In the genomic region with DNA sequence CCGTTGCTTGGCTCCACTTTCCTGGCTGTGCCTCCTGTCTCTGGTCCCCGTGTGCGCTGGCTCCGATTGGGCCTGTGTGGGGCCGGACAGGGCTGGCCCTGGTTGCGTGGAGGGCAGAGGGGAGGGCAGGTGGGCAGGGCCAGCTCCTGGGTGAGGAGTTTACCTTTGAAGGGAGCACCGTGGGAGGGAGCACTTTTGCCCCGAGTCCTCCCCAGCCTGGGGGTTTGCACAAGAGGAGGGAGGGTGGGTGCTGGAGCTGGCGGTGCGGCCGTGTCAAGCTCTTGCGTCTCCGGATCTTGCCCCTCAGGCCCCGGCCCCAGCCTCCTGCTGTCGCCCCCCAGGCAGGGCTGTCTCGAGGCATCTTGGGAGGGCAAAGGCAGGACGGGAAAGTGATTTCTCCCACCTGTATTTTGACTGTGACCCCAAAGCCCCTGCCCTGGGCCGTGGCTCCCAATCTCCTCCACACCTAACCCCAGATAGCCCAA, we compare ENCODE assay signal across 11 cellular contexts. TPM values are rescaled to one million over a fixed set of nuclear protein-coding genes. Genes with fewer than 3 reads are reported as not detected.
A peak's percentile ranks its signal among the peaks of the same experiment; 100 is the strongest.
DNase-seq lines count a peak whose midpoint lies in the region; ATAC-seq and TF ChIP-seq lines count a peak whose summit lies in the region.
"Had no signal": no experiment of that assay in that cellular context is flagged by ENCODE, and none has a peak within 500 bp of the region (broad histone marks: within the 10 kb centered on the region; RNA-seq: fewer than 3 reads in every experiment).

No MANE protein-coding gene starts in this region.

- no peaks in the 10 kb centered on the region for H3K9me3 ChIP-seq in vagina
- H3K9me3 ChIP-seq: spleen had no signal

- H3K36me3 Mint-ChIP-seq in activated T-helper 2 cell treated with anti-CD3 and anti-CD28 coated beads, Interferon-gamma antibody, Interleukin-2, Interleukin-4, amounts not matched to agents 10 μg/mL and 5 μg/mL and 100 μg/mL, durations not matched to agents 14 hours and 24 hours and 36 hours (ENCODE audit: low read depth) = peaks cover 25% of the 10 kb centered on the region
- H3K36me3 Mint-ChIP-seq in mesothelial cell of epicardium = no peaks in the 10 kb centered on the region
- H3K36me3 Mint-ChIP-seq: naive thymus-derived CD8-positive, alpha-beta T cell had no signal

- H3K4me1 ChIP-seq in vagina = peaks cover 55% of the 10 kb centered on the region

- no peak overlapping the region for H3K4me3 ChIP-seq in vagina
- H3K4me3 ChIP-seq: spleen had no signal

- TF ChIP-seq POLR2A in vagina (IDR thresholded peaks at IDR 0.05) = no peak

- H3K9me3 Mint-ChIP-seq in activated T-helper 2 cell treated with anti-CD3 and anti-CD28 coated beads, Interferon-gamma antibody, Interleukin-2, Interleukin-4, amounts not matched to agents 10 μg/mL and 5 μg/mL and 100 μg/mL, durations not matched to agents 14 hours and 24 hours and 36 hours = no peaks in the 10 kb centered on the region
- no peaks in the 10 kb centered on the region for H3K9me3 Mint-ChIP-seq in mesothelial cell of epicardium
- H3K9me3 Mint-ChIP-seq: naive thymus-derived CD8-positive, alpha-beta T cell had no signal

- H3K27ac ChIP-seq in vagina = peak overlapping the region; percentile 90

- ATAC-seq in left ventricle myocardium superior = no peak
- no peak for ATAC-seq in GM21528 (IDR thresholded peaks at IDR 0.05; ENCODE audit: low FRiP score, unreplicated experiment)
- ATAC-seq: naive thymus-derived CD8-positive, alpha-beta T cell had no signal

- H3K27me3 ChIP-seq in vagina = no peaks in the 10 kb centered on the region

- H3K4me3 Mint-ChIP-seq in activated T-helper 2 cell treated with anti-CD3 and anti-CD28 coated beads, Interferon-gamma antibody, Interleukin-2, Interleukin-4, amounts not matched to agents 10 μg/mL and 5 μg/mL and 100 μg/mL, durations not matched to agents 14 hours and 24 hours and 36 hours (ENCODE audit: low read depth) = peak overlapping the region; percentile 55
- H3K4me3 Mint-ChIP-seq in mesothelial cell of epicardium = no peak overlapping the region

- intact Hi-C loops in cardiac septum (cut with DNase I) = no loop called here
- intact Hi-C loops in left ventricle myocardium superior (cut with micrococcal nuclease) = no loop called here
- intact Hi-C loops in activated T-helper 2 cell treated with anti-CD3 and anti-CD28 coated beads, Interferon-gamma antibody, Interleukin-2, Interleukin-4, amounts not matched to agents 10 μg/mL and 5 μg/mL and 100 μg/mL, durations not matched to agents 14 hours and 24 hours and 36 hours (cut with micrococcal nuclease) = no loop called here
- intact Hi-C loops in vagina (cut with DNase I) = no loop called here

- H3K27ac Mint-ChIP-seq in activated T-helper 2 cell treated with anti-CD3 and anti-CD28 coated beads, Interferon-gamma antibody, Interleukin-2, Interleukin-4, amounts not matched to agents 10 μg/mL and 5 μg/mL and 100 μg/mL, durations not matched to agents 14 hours and 24 hours and 36 hours = peak overlapping the region; percentile 81
- H3K27ac Mint-ChIP-seq in mesothelial cell of epicardium = peak overlapping the region; percentile 84
- H3K27ac Mint-ChIP-seq: naive thymus-derived CD8-positive, alpha-beta T cell had no signal

- TF ChIP-seq CTCF in mesothelial cell of epicardium (IDR thresholded peaks at IDR 0.05; ENCODE audit: unreplicated experiment) (no peak), vagina (IDR thresholded peaks at IDR 0.05) (no peak)

- H3K27me3 Mint-ChIP-seq in activated T-helper 2 cell treated with anti-CD3 and anti-CD28 coated beads, Interferon-gamma antibody, Interleukin-2, Interleukin-4, amounts not matched to agents 10 μg/mL and 5 μg/mL and 100 μg/mL, durations not matched to agents 14 hours and 24 hours and 36 hours (ENCODE audit: low read depth) = no peaks in the 10 kb centered on the region
- H3K27me3 Mint-ChIP-seq in mesothelial cell of epicardium (ENCODE audit: low read depth) = no peaks in the 10 kb centered on the region

- H3K36me3 ChIP-seq in vagina = no peaks in the 10 kb centered on the region
- H3K36me3 ChIP-seq: spleen had no signal

- peaks cover 37% of the 10 kb centered on the region for H3K4me1 Mint-ChIP-seq in activated T-helper 2 cell treated with anti-CD3 and anti-CD28 coated beads, Interferon-gamma antibody, Interleukin-2, Interleukin-4, amounts not matched to agents 10 μg/mL and 5 μg/mL and 100 μg/mL, durations not matched to agents 14 hours and 24 hours and 36 hours (ENCODE audit: low read depth)
- peaks cover 42% of the 10 kb centered on the region for H3K4me1 Mint-ChIP-seq in mesothelial cell of epicardium

- peak; percentile 66 for DNase-seq in cardiac septum (ENCODE audit: low spot score)
- DNase-seq in left ventricle myocardium superior = no peak
- DNase-seq in activated T-helper 2 cell treated with anti-CD3 and anti-CD28 coated beads, Interferon-gamma antibody, Interleukin-2, Interleukin-4, amounts not matched to agents 10 μg/mL and 5 μg/mL and 100 μg/mL, durations not matched to agents 14 hours and 24 hours and 36 hours (ENCODE audit: low spot score) = no peak
- DNase-seq in mesothelial cell of epicardium (ENCODE audit: low spot score in 2 of 2, unreplicated experiment in 2 of 2) = peak in 1 of 2 experiments; percentile 37
- peak in 1 of 2 donors; percentile 69 for DNase-seq in vagina (ENCODE audit: extremely low spot score in 2 of 2)
- DNase-seq in NK-92 treated with Interleukin-12 subunit alpha and Interleukin-12 subunit beta, amount 100 ng/mL, for 24 hours (lab: John Stamatoyannopoulos, UW) = no peak
- DNase-seq in midbrain (lab: John Stamatoyannopoulos, UW) = no peak
- DNase-seq: NCI-H774 had no signal

RNA-seq across cellular contexts. Expression of gene EXOC3, which starts 48.3 kb away (rescaled TPM):
- 42.9 TPM for total RNA-seq in cardiac septum
- total RNA-seq in left ventricle myocardium superior = 49.1 TPM
- total RNA-seq in activated T-helper 2 cell treated with anti-CD3 and anti-CD28 coated beads, Interferon-gamma antibody, Interleukin-2, Interleukin-4, amounts not matched to agents 10 μg/mL and 5 μg/mL and 100 μg/mL, durations not matched to agents 14 hours and 24 hours and 36 hours = 62.3 and 66.4 TPM in 2 replicates
- 70.4 to 73.5 TPM (median 71.2 TPM) in 3 replicates for total RNA-seq in mesothelial cell of epicardium
- 67.5 TPM for total RNA-seq in vagina
